ENCODE assay signal across 8 cellular contexts in the genomic region with DNA sequence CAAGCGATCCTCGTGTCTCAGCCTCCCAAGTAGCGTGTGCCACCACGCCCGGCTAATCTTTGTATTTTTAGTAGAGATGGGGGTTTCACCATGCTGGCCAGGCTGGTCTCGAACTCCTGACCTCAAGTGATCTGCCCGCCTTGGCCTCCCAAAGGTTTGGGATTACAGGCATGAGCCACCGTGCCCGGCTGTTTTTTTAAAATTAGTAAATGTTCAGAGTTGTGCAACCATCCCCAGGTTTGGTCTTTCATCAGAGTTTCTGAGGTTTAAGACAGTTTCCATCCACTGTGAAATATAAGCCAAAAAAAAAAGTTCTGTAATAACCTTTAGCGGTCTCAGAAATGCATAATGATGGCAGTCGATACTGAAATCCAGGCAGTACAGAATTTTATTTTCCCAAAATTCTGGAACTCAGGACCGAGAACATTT. TPM values are rescaled to one million over a fixed set of nuclear protein-coding genes. Genes with fewer than 3 reads are reported as not detected.
DNase-seq lines count a peak whose midpoint lies in the region; ATAC-seq lines count a peak whose summit lies in the region.

No MANE protein-coding gene starts in this region.

- peak; percentile 13 to 23 for ATAC-seq in stimulated activated naive B cell treated with anti-CD40 and anti-IgM and Interleukin-4, amounts not matched to agents 10 μg/mL and 1 μg/mL and 100 μg/mL, for 72 hours (replicated peaks)
- ATAC-seq in HG03565 (IDR thresholded peaks at IDR 0.05; ENCODE audit: unreplicated experiment), result no peak

- peak overlapping the region; percentile 83 for H3K27ac Mint-ChIP-seq in activated naive CD4-positive, alpha-beta T cell treated with anti-CD3 and anti-CD28 coated beads for 36 hours
- H3K27ac Mint-ChIP-seq in immature natural killer cell, result peak overlapping the region; percentile 87 to 98 (median 96)
- peak overlapping the region; percentile 94 for H3K27ac Mint-ChIP-seq in stimulated activated naive B cell treated with anti-CD40 and anti-IgM and Interleukin-4, amounts not matched to agents 10 μg/mL and 1 μg/mL and 100 μg/mL, for 72 hours

- H3K9me3 Mint-ChIP-seq in activated naive CD4-positive, alpha-beta T cell treated with anti-CD3 and anti-CD28 coated beads for 36 hours, result no peaks in the 10 kb centered on the region
- no peaks in the 10 kb centered on the region for H3K9me3 Mint-ChIP-seq in immature natural killer cell
- H3K9me3 Mint-ChIP-seq in stimulated activated naive B cell treated with anti-CD40 and anti-IgM and Interleukin-4, amounts not matched to agents 10 μg/mL and 1 μg/mL and 100 μg/mL, for 72 hours, result no peaks in the 10 kb centered on the region

- peaks cover 24% of the 10 kb centered on the region for H3K27me3 Mint-ChIP-seq in activated naive CD4-positive, alpha-beta T cell treated with anti-CD3 and anti-CD28 coated beads for 36 hours (ENCODE audit: low read depth)
- peaks cover 6 to 15% (median 10%) of the 10 kb centered on the region in 3 donors for H3K27me3 Mint-ChIP-seq in immature natural killer cell (ENCODE audit: low read depth in 3 of 3)
- peaks cover 4 to 14% of the 10 kb centered on the region in 2 donors for H3K27me3 Mint-ChIP-seq in stimulated activated naive B cell treated with anti-CD40 and anti-IgM and Interleukin-4, amounts not matched to agents 10 μg/mL and 1 μg/mL and 100 μg/mL, for 72 hours

- H3K4me1 Mint-ChIP-seq in activated naive CD4-positive, alpha-beta T cell treated with anti-CD3 and anti-CD28 coated beads for 36 hours (ENCODE audit: low read depth), result peaks cover 53% of the 10 kb centered on the region
- H3K4me1 Mint-ChIP-seq in immature natural killer cell, result peaks cover 59 to 69% of the 10 kb centered on the region in 2 donors
- H3K4me1 Mint-ChIP-seq in stimulated activated naive B cell treated with anti-CD40 and anti-IgM and Interleukin-4, amounts not matched to agents 10 μg/mL and 1 μg/mL and 100 μg/mL, for 72 hours, result peaks cover 23 to 54% of the 10 kb centered on the region in 2 donors

- H3K4me3 Mint-ChIP-seq in activated naive CD4-positive, alpha-beta T cell treated with anti-CD3 and anti-CD28 coated beads for 36 hours, result peak overlapping the region; percentile 100
- peak overlapping the region; percentile 89 to 100 (median 96) for H3K4me3 Mint-ChIP-seq in immature natural killer cell
- peak overlapping the region; percentile 86 to 92 for H3K4me3 Mint-ChIP-seq in stimulated activated naive B cell treated with anti-CD40 and anti-IgM and Interleukin-4, amounts not matched to agents 10 μg/mL and 1 μg/mL and 100 μg/mL, for 72 hours

- DNase-seq in activated effector memory CD4-positive, alpha-beta T cell treated with anti-CD3 and anti-CD28 coated beads, Interleukin-2, amount 50 U/mL, for 16 hours, result peak; percentile 63
- DNase-seq in activated effector memory CD4-positive, alpha-beta T cell treated with Interleukin-2 at 50 U/mL for 16 hours, result no peak
- DNase-seq in HS-5 (ENCODE audit: low read depth), result peak; percentile 26
- peak; percentile 44 for DNase-seq in activated naive CD4-positive, alpha-beta T cell treated with anti-CD3 and anti-CD28 coated beads for 36 hours
- no peak for DNase-seq in immature natural killer cell
- DNase-seq in stimulated activated naive B cell treated with anti-CD40 and anti-IgM and Interleukin-4, amounts not matched to agents 10 μg/mL and 1 μg/mL and 100 μg/mL, for 72 hours, result peak; percentile 15
- no peak for DNase-seq in amygdala (lab: John Stamatoyannopoulos, UW)

- intact Hi-C loops in activated naive CD4-positive, alpha-beta T cell treated with anti-CD3 and anti-CD28 coated beads for 36 hours (cut with micrococcal nuclease), result loop anchor here (1.0 to 5.0 kb wide), 6 partner anchors 34 to 648 kb away; a partner anchor contains a TSS

- CTCF ChIA-PET in activated naive CD4-positive, alpha-beta T cell treated with anti-CD3 and anti-CD28 coated beads for 36 hours (lab: Charles Lee), result interaction anchor here (0.7 kb wide), 1 partner anchor 194 kb away, joined by 5 read pairs; no protein-coding TSS in a partner anchor

- H3K36me3 Mint-ChIP-seq in activated naive CD4-positive, alpha-beta T cell treated with anti-CD3 and anti-CD28 coated beads for 36 hours (ENCODE audit: low read depth), result peaks cover 7% of the 10 kb centered on the region
- peaks cover 0 to 5% (median 3%) of the 10 kb centered on the region in 3 donors for H3K36me3 Mint-ChIP-seq in immature natural killer cell
- peaks cover 7 to 16% of the 10 kb centered on the region in 2 donors for H3K36me3 Mint-ChIP-seq in stimulated activated naive B cell treated with anti-CD40 and anti-IgM and Interleukin-4, amounts not matched to agents 10 μg/mL and 1 μg/mL and 100 μg/mL, for 72 hours

RNA-seq across cellular contexts. Expression of a gene that starts 0.5 kb away (rescaled TPM):
- 1 to 10 TPM; 6.3 to 7.0 TPM for total RNA-seq in activated naive CD4-positive, alpha-beta T cell treated with anti-CD3 and anti-CD28 coated beads for 36 hours
- 10 to 100 TPM; 28.7 to 40.4 (median 29.8) TPM for polyA plus RNA-seq in immature natural killer cell

RNA-seq across cellular contexts. Expression of a gene that starts 1.8 kb away (rescaled TPM):
- total RNA-seq in activated naive CD4-positive, alpha-beta T cell treated with anti-CD3 and anti-CD28 coated beads for 36 hours, result 10 to 100 TPM; 36.6 to 37.1 TPM
- 10 to 100 TPM in 2 of 3 donors, 1 to 10 TPM in 1; 9.7 to 41.3 (median 18.6) TPM for polyA plus RNA-seq in immature natural killer cell

RNA-seq across cellular contexts. Expression of a gene that starts 52.3 kb away (rescaled TPM):
- total RNA-seq in activated naive CD4-positive, alpha-beta T cell treated with anti-CD3 and anti-CD28 coated beads for 36 hours, result 10 to 100 TPM; 17.1 to 21.3 TPM
- 10 to 100 TPM; 27.1 to 33.5 (median 29.0) TPM for polyA plus RNA-seq in immature natural killer cell

Comparison
In these comparisons a context has a peak if more than half of its experiments do, and no peak if none do; other contexts are left out.
1. DNase-seq: peak in activated effector memory CD4-positive, alpha-beta T cell treated with anti-CD3 and anti-CD28 coated beads, Interleukin-2, amount 50 U/mL, for 16 hours (single experiment), HS-5 (single experiment), activated naive CD4-positive, alpha-beta T cell treated with anti-CD3 and anti-CD28 coated beads for 36 hours (single experiment) and stimulated activated naive B cell treated with anti-CD40 and anti-IgM and Interleukin-4, amounts not matched to agents 10 μg/mL and 1 μg/mL and 100 μg/mL, for 72 hours (single experiment); none in activated effector memory CD4-positive, alpha-beta T cell treated with Interleukin-2 at 50 U/mL for 16 hours (single experiment), immature natural killer cell (0 of 3) and amygdala (0 of 56).
2. Peak in every context shown above with its lines, with median percentiles within 50 percentile points of each other: H3K27ac Mint-ChIP-seq and H3K4me3 Mint-ChIP-seq.